8 cellular contexts compared by ENCODE assay signal in genomic region chr11:10540546-10540914, GRCh38. TPM values are rescaled to one million over a fixed set of nuclear protein-coding genes. Genes with fewer than 3 reads are reported as not detected.
DNase-seq lines count a peak whose midpoint lies in the region; ATAC-seq, FAIRE-seq and TF ChIP-seq lines count a peak whose summit lies in the region.

No MANE protein-coding gene starts in this region.

- H3K4me3 ChIP-seq in HUES6 (ENCODE audit: low read depth, low read length), result peak overlapping the region; percentile 88
- peak overlapping the region; percentile 80 to 91 for H3K4me3 ChIP-seq in right atrium auricular region

- no peak for TF ChIP-seq POLR2A in H54 (IDR thresholded peaks at IDR 0.05; ENCODE audit: low read depth, low read length)

- H3K9me3 ChIP-seq in HUES6 (ENCODE audit: control insufficient read depth, insufficient read depth, low read depth, low read length) (no peaks in the 10 kb centered on the region), right atrium auricular region (no peaks in the 10 kb centered on the region)

- H3K27me3 Mint-ChIP-seq in activated naive CD8-positive, alpha-beta T cell treated with anti-CD3 and anti-CD28 coated beads for 36 hours, result no peaks in the 10 kb centered on the region

- H3K27me3 ChIP-seq in HUES6 (ENCODE audit: control insufficient read depth, insufficient read depth, low read length) (peaks cover 4% of the 10 kb centered on the region; the same call in 1 of the 2 replicates), right atrium auricular region (no peaks in the 10 kb centered on the region)

- peak overlapping the region; percentile 88 for H3K4me3 Mint-ChIP-seq in activated naive CD8-positive, alpha-beta T cell treated with anti-CD3 and anti-CD28 coated beads for 36 hours

- H3K9me3 Mint-ChIP-seq in activated naive CD8-positive, alpha-beta T cell treated with anti-CD3 and anti-CD28 coated beads for 36 hours, result no peaks in the 10 kb centered on the region

- FAIRE-seq in H54 (lab: Jason Lieb, UNC), result no peak

- H3K27ac ChIP-seq in HUES6 (ENCODE audit: low read depth, low read length), result no peak overlapping the region; the same call in 1 of the 2 replicates
- peak overlapping the region; percentile 88 to 92 for H3K27ac ChIP-seq in right atrium auricular region

- peaks cover 30% of the 10 kb centered on the region for H3K4me1 Mint-ChIP-seq in activated naive CD8-positive, alpha-beta T cell treated with anti-CD3 and anti-CD28 coated beads for 36 hours

- peaks cover 3% of the 10 kb centered on the region for H3K36me3 Mint-ChIP-seq in activated naive CD8-positive, alpha-beta T cell treated with anti-CD3 and anti-CD28 coated beads for 36 hours

- no peak for TF ChIP-seq CTCF in right atrium auricular region (IDR thresholded peaks at IDR 0.05)
- no peak for TF ChIP-seq CTCF in GM13976 (IDR thresholded peaks at IDR 0.05; ENCODE audit: borderline replicate concordance, control extremely low read depth, extremely low read depth, insufficient read depth, missing control alignments)

- intact Hi-C loops in posterior vena cava (cut with DNase I), result loop anchor here in 1 of 2 donors (10.0 kb wide), 1 partner anchor 136 kb away; no protein-coding TSS in a partner anchor

- peak; percentile 33 for ATAC-seq in GM21529 (IDR thresholded peaks at IDR 0.05; ENCODE audit: unreplicated experiment)

- H3K36me3 ChIP-seq in HUES6 (ENCODE audit: control insufficient read depth, insufficient read depth, low read length) (no peaks in the 10 kb centered on the region), right atrium auricular region (no peaks in the 10 kb centered on the region)

- in situ Hi-C loops in G401 (cut with HindIII; ENCODE audit: low sequenced_read_pairs), result no loop called here
- in situ Hi-C loops in GM13976 (cut with MboI; ENCODE audit: low sequenced_read_pairs, unreplicated experiment), result no loop called here

- H3K27ac Mint-ChIP-seq in activated naive CD8-positive, alpha-beta T cell treated with anti-CD3 and anti-CD28 coated beads for 36 hours, result peak overlapping the region; percentile 83

- DNase-seq in G401 (ENCODE audit: low spot score) (peak; percentile 71), right atrium auricular region (ENCODE audit: low spot score) (no peak), posterior vena cava (ENCODE audit: low spot score) (peak; percentile 82), H54 (ENCODE audit: insufficient read length, low spot score) (no peak), GM13976 (ENCODE audit: low spot score) (no peak)
- no peak for DNase-seq in activated naive CD8-positive, alpha-beta T cell treated with anti-CD3 and anti-CD28 coated beads for 36 hours

- H3K4me1 ChIP-seq in HUES6 (ENCODE audit: control insufficient read depth, insufficient read depth, low read length) (no peaks in the 10 kb centered on the region), right atrium auricular region (peaks cover 0 to 14% of the 10 kb centered on the region in 2 donors)

- H3K9ac ChIP-seq in HUES6 (ENCODE audit: low read length), result peak overlapping the region; percentile 83

RNA-seq across cellular contexts. Expression of gene RNF141, which starts 0.5 kb away (rescaled TPM):
- 24.2 and 27.7 TPM in 2 replicates for total RNA-seq in G401 (2014; rRNA removed; shearing (Covaris generic))
- 10 to 100 TPM; 17.8 to 18.0 TPM for total RNA-seq in activated naive CD8-positive, alpha-beta T cell treated with anti-CD3 and anti-CD28 coated beads for 36 hours
- total RNA-seq in right atrium auricular region (10 to 100 TPM; 22.9 to 29.8 TPM), posterior vena cava (10 to 100 TPM; 24.7 to 25.3 TPM)

RNA-seq across cellular contexts. Expression of gene LYVE1, which starts 27.9 kb away (rescaled TPM):
- total RNA-seq in G401 (2014; rRNA removed; shearing (Covaris generic)), result not detected in 2 replicates
- not detected for total RNA-seq in activated naive CD8-positive, alpha-beta T cell treated with anti-CD3 and anti-CD28 coated beads for 36 hours
- total RNA-seq in right atrium auricular region (10 to 100 TPM; 15.9 to 45.0 TPM), posterior vena cava (100 to 1,000 TPM; 112 to 292 TPM)

Comparison
In these comparisons a context has a peak if more than half of its experiments do, and no peak if none do; other contexts are left out.
1. DNase-seq: peak in G401 (single experiment) and posterior vena cava (single experiment); none in activated naive CD8-positive, alpha-beta T cell treated with anti-CD3 and anti-CD28 coated beads for 36 hours (single experiment), right atrium auricular region (single experiment), H54 (single experiment) and GM13976 (single experiment).
2. RNA of gene LYVE1, which starts 27.9 kb away (total RNA-seq): 112 to 292 TPM in posterior vena cava and 15.9 to 45.0 TPM in right atrium auricular region; not detected in G401 and not detected in activated naive CD8-positive, alpha-beta T cell treated with anti-CD3 and anti-CD28 coated beads for 36 hours; every median in the first group is over 10 times any median in the second.